ENCODE assay signal across 22 cellular contexts in the genomic region with DNA sequence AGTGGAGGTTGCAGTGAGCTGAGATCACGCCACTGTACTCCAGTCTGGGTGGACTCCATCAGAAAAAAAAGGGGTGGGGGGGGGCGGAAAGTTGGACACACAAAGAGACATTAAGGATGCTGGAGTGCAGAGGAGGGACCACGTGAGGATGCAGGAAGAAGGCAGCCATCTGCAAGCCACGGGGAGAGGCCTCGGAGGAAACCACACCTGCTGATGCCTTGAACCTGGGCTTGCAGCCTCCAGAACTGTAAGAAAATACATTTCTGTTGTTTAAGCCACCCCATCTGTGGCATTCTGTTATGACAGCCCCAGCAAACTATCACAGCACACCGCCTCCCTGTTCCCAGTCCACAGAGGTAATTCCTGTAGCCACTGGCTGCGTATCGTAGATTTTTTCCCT. TPM values are rescaled to one million over a fixed set of nuclear protein-coding genes. Genes with fewer than 3 reads are reported as not detected.
"Had no signal": no experiment of that assay in that cellular context is flagged by ENCODE, and none has a peak within 500 bp of the region (broad histone marks: within the 10 kb centered on the region; RNA-seq: fewer than 3 reads in every experiment).

No MANE protein-coding gene starts in this region.

- H3K4me3 Mint-ChIP-seq: endodermal cell; natural killer cell treated with Interleukin-12 subunit alpha and Interleukin-12 subunit beta and Interleukin-15 and Interleukin-18, amount 100 ng/mL, for 72 hours; neural progenitor cell; stimulated activated naive B cell treated with anti-CD40 and anti-IgM and Interleukin-4, amounts not matched to agents 10 μg/mL and 1 μg/mL and 100 μg/mL, for 72 hours; stimulated activated naive CD8-positive, alpha-beta T cell treated with anti-CD3 and anti-CD28 coated beads, Interleukin-15, amount 100 ng/mL, for 72 hours had no signal

- H3K27me3 Mint-ChIP-seq: natural killer cell treated with Interleukin-12 subunit alpha and Interleukin-12 subunit beta and Interleukin-15 and Interleukin-18, amount 100 ng/mL, for 72 hours; stimulated activated naive B cell treated with anti-CD40 and anti-IgM and Interleukin-4, amounts not matched to agents 10 μg/mL and 1 μg/mL and 100 μg/mL, for 72 hours; stimulated activated naive CD8-positive, alpha-beta T cell treated with anti-CD3 and anti-CD28 coated beads, Interleukin-15, amount 100 ng/mL, for 72 hours had no signal

- H3K9me3 Mint-ChIP-seq: natural killer cell treated with Interleukin-12 subunit alpha and Interleukin-12 subunit beta and Interleukin-15 and Interleukin-18, amount 100 ng/mL, for 72 hours had no signal

- DNase-seq: effector CD4-positive, alpha-beta T cell; endodermal cell; erythroblast; foreskin keratinocyte; left colon; left ventricle myocardium superior; mesenchymal stem cell; midbrain; nucleus accumbens; ovary; sigmoid colon; stimulated activated CD4-positive, alpha-beta T cell treated with anti-CD3 and anti-CD28 coated beads, Interleukin-2, amount 100 ng/mL, for 24 hours; stimulated activated CD4-positive, alpha-beta T cell treated with anti-CD3 and anti-CD28 coated beads, Interleukin-4, amount 100 ng/mL, for 4 hours; stimulated activated naive B cell treated with anti-CD40 and anti-IgM and Interleukin-4, amounts not matched to agents 10 μg/mL and 1 μg/mL and 100 μg/mL, for 72 hours; stimulated activated naive CD8-positive, alpha-beta T cell treated with anti-CD3 and anti-CD28 coated beads, Interleukin-15, amount 100 ng/mL, for 72 hours; trophoblast cell had no signal

- H3K36me3 ChIP-seq: neural progenitor cell, ovary, right atrium auricular region, sigmoid colon had no signal

- H3K36me3 Mint-ChIP-seq: natural killer cell treated with Interleukin-12 subunit alpha and Interleukin-12 subunit beta and Interleukin-15 and Interleukin-18, amount 100 ng/mL, for 72 hours had no signal

- H3K27ac ChIP-seq: foreskin keratinocyte, hepatocyte, neural progenitor cell, ovary, right atrium auricular region, sigmoid colon, skin epidermis had no signal

- H3K9me3 ChIP-seq: ovary, right atrium auricular region, sigmoid colon had no signal

- H3K4me2 ChIP-seq: hepatocyte, neural progenitor cell had no signal

- H3K27ac Mint-ChIP-seq: endodermal cell; natural killer cell treated with Interleukin-12 subunit alpha and Interleukin-12 subunit beta and Interleukin-15 and Interleukin-18, amount 100 ng/mL, for 72 hours; neural progenitor cell; stimulated activated naive B cell treated with anti-CD40 and anti-IgM and Interleukin-4, amounts not matched to agents 10 μg/mL and 1 μg/mL and 100 μg/mL, for 72 hours; stimulated activated naive CD8-positive, alpha-beta T cell treated with anti-CD3 and anti-CD28 coated beads, Interleukin-15, amount 100 ng/mL, for 72 hours had no signal

- H3K4me3 ChIP-seq: hepatocyte, lung, neural progenitor cell, ovary, right atrium auricular region, sigmoid colon, skin epidermis had no signal

- H3K27me3 ChIP-seq: foreskin keratinocyte, hepatocyte, neural progenitor cell, ovary, right atrium auricular region, sigmoid colon had no signal

- H3K9ac ChIP-seq: neural progenitor cell had no signal

- ATAC-seq: foreskin keratinocyte; left colon; left ventricle myocardium superior; natural killer cell treated with Interleukin-12 subunit alpha and Interleukin-12 subunit beta and Interleukin-15 and Interleukin-18, amount 100 ng/mL, for 72 hours; stimulated activated naive B cell treated with anti-CD40 and anti-IgM and Interleukin-4, amounts not matched to agents 10 μg/mL and 1 μg/mL and 100 μg/mL, for 72 hours; stimulated activated naive CD8-positive, alpha-beta T cell treated with anti-CD3 and anti-CD28 coated beads, Interleukin-15, amount 100 ng/mL, for 72 hours had no signal

RNA-seq across cellular contexts. Expression of gene FERMT3, which starts 29.8 kb away (rescaled TPM):
- polyA plus RNA-seq: hepatocyte had no signal
